Comparison of ENCODE assay signal across 8 cellular contexts in genomic region chr6:42367353-42368011, GRCh38.
DNase-seq lines count a peak whose midpoint lies in the region; ATAC-seq and TF ChIP-seq lines count a peak whose summit lies in the region.

No MANE protein-coding gene starts in this region.

- ATAC-seq in GM21423 (IDR thresholded peaks at IDR 0.05; ENCODE audit: unreplicated experiment), result peak; percentile 51
- ATAC-seq in stimulated activated memory B cell treated with anti-CD40 and anti-IgM and Interleukin-4, amounts not matched to agents 10 μg/mL and 1 μg/mL and 100 μg/mL, for 72 hours, result peak; percentile 86

- H3K4me1 Mint-ChIP-seq in stimulated activated memory B cell treated with anti-CD40 and anti-IgM and Interleukin-4, amounts not matched to agents 10 μg/mL and 1 μg/mL and 100 μg/mL, for 72 hours, result peaks cover 58% of the 10 kb centered on the region

- peak overlapping the region; percentile 60 for H3K4me3 Mint-ChIP-seq in stimulated activated memory B cell treated with anti-CD40 and anti-IgM and Interleukin-4, amounts not matched to agents 10 μg/mL and 1 μg/mL and 100 μg/mL, for 72 hours

- no peak for TF ChIP-seq CTCF in colonic mucosa (IDR thresholded peaks at IDR 0.05)

- no peaks in the 10 kb centered on the region for H3K9me3 ChIP-seq in colonic mucosa

- peak overlapping the region; percentile 73 for H3K27ac ChIP-seq in colonic mucosa

- H3K36me3 ChIP-seq in colonic mucosa, result no peaks in the 10 kb centered on the region

- no peak overlapping the region for H3K4me3 ChIP-seq in colonic mucosa

- peaks cover 3% of the 10 kb centered on the region for H3K9me3 Mint-ChIP-seq in stimulated activated memory B cell treated with anti-CD40 and anti-IgM and Interleukin-4, amounts not matched to agents 10 μg/mL and 1 μg/mL and 100 μg/mL, for 72 hours

- peaks cover 10% of the 10 kb centered on the region for H3K27me3 Mint-ChIP-seq in stimulated activated memory B cell treated with anti-CD40 and anti-IgM and Interleukin-4, amounts not matched to agents 10 μg/mL and 1 μg/mL and 100 μg/mL, for 72 hours

- H3K36me3 Mint-ChIP-seq in stimulated activated memory B cell treated with anti-CD40 and anti-IgM and Interleukin-4, amounts not matched to agents 10 μg/mL and 1 μg/mL and 100 μg/mL, for 72 hours, result no peaks in the 10 kb centered on the region

- no peaks in the 10 kb centered on the region for H3K27me3 ChIP-seq in colonic mucosa

- peaks cover 4% of the 10 kb centered on the region for H3K4me1 ChIP-seq in colonic mucosa

- H3K27ac Mint-ChIP-seq in stimulated activated memory B cell treated with anti-CD40 and anti-IgM and Interleukin-4, amounts not matched to agents 10 μg/mL and 1 μg/mL and 100 μg/mL, for 72 hours, result peak overlapping the region; percentile 92

- H3K9ac ChIP-seq in colonic mucosa (ENCODE audit: low read depth in 2 of 2, low read length in 2 of 2), result peak overlapping the region; percentile 43 to 62

- intact Hi-C loops in colonic mucosa (cut with DNase I), result no loop called here

- peak; percentile 39 for DNase-seq in GM03348 (ENCODE audit: low spot score)
- peak; percentile 70 for DNase-seq in MV-4-11 (lab: John Stamatoyannopoulos, UW)
- DNase-seq in colonic mucosa, result no peak
- no peak for DNase-seq in DMS 273 treated with DMSO at 0.1 percent for 48 hours (lab: John Stamatoyannopoulos, UW)
- DNase-seq in DMS79 (lab: John Stamatoyannopoulos, UW), result no peak
- no peak for DNase-seq in NCI-H1092 (lab: John Stamatoyannopoulos, UW)

Comparison
In these comparisons a context has a peak if more than half of its experiments do, and no peak if none do; other contexts are left out.
1. DNase-seq: peak in GM03348 (single experiment) and MV-4-11 (single experiment); none in colonic mucosa (single experiment), DMS 273 treated with DMSO at 0.1 percent for 48 hours (single experiment), DMS79 (single experiment) and NCI-H1092 (single experiment).